Comparison of ENCODE assay signal across 23 cellular contexts in the genomic region with DNA sequence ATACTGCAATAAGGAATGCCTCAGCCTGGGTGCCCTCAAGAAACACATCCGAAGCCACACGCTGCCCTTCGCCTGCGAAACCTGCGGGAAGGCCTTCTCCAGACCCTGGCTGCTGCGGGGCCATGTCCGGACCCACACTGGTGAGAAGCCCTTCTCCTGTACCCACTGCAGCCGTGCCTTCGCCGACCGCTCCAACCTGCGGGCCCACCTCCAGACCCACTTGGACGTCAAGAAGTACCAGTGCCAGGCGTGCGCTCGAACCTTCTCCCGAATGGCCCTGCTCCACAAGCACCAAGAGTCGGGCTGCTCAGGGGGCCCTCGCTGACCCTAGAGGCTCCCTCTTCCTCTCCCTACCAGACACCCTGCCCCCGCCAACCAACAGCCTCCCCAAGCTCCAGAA. TPM values are rescaled to one million over a fixed set of nuclear protein-coding genes. Genes with fewer than 3 reads are reported as not detected.
"Had no signal": no experiment of that assay in that cellular context is flagged by ENCODE, and none has a peak within 500 bp of the region (broad histone marks: within the 10 kb centered on the region; RNA-seq: fewer than 3 reads in every experiment).

No MANE protein-coding gene starts in this region.

- H3K4me1 ChIP-seq: SJSA1 had no signal

- H3K27ac ChIP-seq: RWPE1, SJSA1, SK-N-MC had no signal

- H3K9me3 ChIP-seq: SJSA1 had no signal

- DNase-seq: KBM-7, MV-4-11, NCI-H1048, NCI-H1105, NCI-H1436 treated with DMSO at 0.1 percent for 48 hours, NCI-H1694, NCI-H1930, NCI-H2081, NCI-H2107, NCI-H2171, NCI-H226, NCI-H446, NCI-H510A, NCI-H524 treated with DMSO at 0.1 percent for 48 hours, NCI-H774, Right ventricle myocardium superior, SIG-M5 had no signal

- H3K27me3 ChIP-seq: SJSA1 had no signal

- H3K36me3 ChIP-seq: SJSA1 had no signal

- H3K4me3 ChIP-seq: SJSA1, SK-N-MC had no signal

RNA-seq across cellular contexts. Expression of a gene that starts 37.6 kb away (rescaled TPM):
- total RNA-seq: HT-29, LHCN-M2, MCF 10A, Right ventricle myocardium superior, SJSA1 had no signal
